9 cellular contexts compared by ENCODE assay signal in genomic region chr5:15383469-15383868, GRCh38.
DNase-seq lines count a peak whose midpoint lies in the region; ATAC-seq and TF ChIP-seq lines count a peak whose summit lies in the region.
"Had no signal": no experiment of that assay in that cellular context is flagged by ENCODE, and none has a peak within 500 bp of the region (broad histone marks: within the 10 kb centered on the region; RNA-seq: fewer than 3 reads in every experiment).

No MANE protein-coding gene starts in this region.

- H3K27ac ChIP-seq in ascending aorta, result no peak overlapping the region

- peaks cover 2% of the 10 kb centered on the region; the same call in 1 of the 2 replicates for H3K4me1 ChIP-seq in BE2C
- H3K4me1 ChIP-seq in ascending aorta, result no peaks in the 10 kb centered on the region

- H3K9me3 ChIP-seq in BE2C (no peaks in the 10 kb centered on the region), ascending aorta (no peaks in the 10 kb centered on the region)

- peak; percentile 69 for TF ChIP-seq CTCF in BE2C (IDR thresholded peaks at IDR 0.05; ENCODE audit: low read depth, low read length)
- TF ChIP-seq CTCF in NB4 (IDR thresholded peaks at IDR 0.05; ENCODE audit: low read depth, low read length), result peak; percentile 11
- peak in 2 of 3 experiments; percentile 32 to 34 for TF ChIP-seq CTCF in ascending aorta (IDR thresholded peaks at IDR 0.05)

- no peaks in the 10 kb centered on the region for H3K27me3 ChIP-seq in BE2C
- no peaks in the 10 kb centered on the region for H3K27me3 ChIP-seq in ascending aorta

- TF ChIP-seq POLR2A in NB4 (IDR thresholded peaks at IDR 0.05; ENCODE audit: extremely low read depth, insufficient read length), result no peak

- intact Hi-C loops in ascending aorta (cut with DNase I), result loop anchor here (10.0 kb wide), 1 partner anchor 411 kb away; no protein-coding TSS in a partner anchor

- H3K4me3 ChIP-seq in BE2C (ENCODE audit: low read depth, low read length) (no peak overlapping the region), NB4 (ENCODE audit: low read depth, low read length) (no peak overlapping the region), ascending aorta (no peak overlapping the region)

- peak; percentile 53 for ATAC-seq in left lobe of liver
- ATAC-seq in esophagus mucosa, result no peak
- no peak for ATAC-seq in GM19395 (IDR thresholded peaks at IDR 0.05; ENCODE audit: unreplicated experiment)

- H3K36me3 ChIP-seq in BE2C (no peaks in the 10 kb centered on the region), ascending aorta (no peaks in the 10 kb centered on the region)

- DNase-seq in BE2C (no peak), NB4 (ENCODE audit: low read depth) (peak; percentile 11), ascending aorta (ENCODE audit: low spot score in 2 of 2) (no peak), left lobe of liver (ENCODE audit: low spot score) (no peak), activated T-cell treated with anti-CD3 and anti-CD28 coated beads for 4 hours (no peak), activated gamma-delta T cell treated with Interleukin-2 at 50 U/mL for 16 hours (no peak)
- DNase-seq: NCI-H345 had no signal

Comparison
In these comparisons a context has a peak if more than half of its experiments do, and no peak if none do; other contexts are left out.
1. CTCF ChIP-seq: peak in every context shown above with its lines; median percentile 69 in BE2C; 33 in ascending aorta; 11 in NB4.